1 cellular context compared by ENCODE assay signal in genomic region chr18:33729556-33729955, GRCh38.
TF ChIP-seq lines count a peak whose summit lies in the region.

No MANE protein-coding gene starts in this region.

TF ChIP-seq in HepG2, 621 proteins besides CTCF, POLR2A, EP300 and RAD21 (continued from another document):
- TF ChIP-seq EZH2 (conservative IDR thresholded peaks at IDR 0.05; ENCODE audit: low read depth, low read length) (no peak), ZNF772 (CRISPR knock-in tag; IDR thresholded peaks at IDR 0.05) (no peak), GPBP1L1 (CRISPR knock-in tag; IDR thresholded peaks at IDR 0.05) (no peak), SSRP1 (CRISPR knock-in tag; IDR thresholded peaks at IDR 0.05) (no peak), ZFP1 (CRISPR knock-in tag; IDR thresholded peaks at IDR 0.05) (no peak), ZNF292 (CRISPR knock-in tag; IDR thresholded peaks at IDR 0.05; ENCODE audit: borderline replicate concordance, low read depth) (no peak), ZBTB14 (CRISPR knock-in tag; IDR thresholded peaks at IDR 0.05) (no peak)
